ENCODE assay signal across 10 cellular contexts in the genomic region with DNA sequence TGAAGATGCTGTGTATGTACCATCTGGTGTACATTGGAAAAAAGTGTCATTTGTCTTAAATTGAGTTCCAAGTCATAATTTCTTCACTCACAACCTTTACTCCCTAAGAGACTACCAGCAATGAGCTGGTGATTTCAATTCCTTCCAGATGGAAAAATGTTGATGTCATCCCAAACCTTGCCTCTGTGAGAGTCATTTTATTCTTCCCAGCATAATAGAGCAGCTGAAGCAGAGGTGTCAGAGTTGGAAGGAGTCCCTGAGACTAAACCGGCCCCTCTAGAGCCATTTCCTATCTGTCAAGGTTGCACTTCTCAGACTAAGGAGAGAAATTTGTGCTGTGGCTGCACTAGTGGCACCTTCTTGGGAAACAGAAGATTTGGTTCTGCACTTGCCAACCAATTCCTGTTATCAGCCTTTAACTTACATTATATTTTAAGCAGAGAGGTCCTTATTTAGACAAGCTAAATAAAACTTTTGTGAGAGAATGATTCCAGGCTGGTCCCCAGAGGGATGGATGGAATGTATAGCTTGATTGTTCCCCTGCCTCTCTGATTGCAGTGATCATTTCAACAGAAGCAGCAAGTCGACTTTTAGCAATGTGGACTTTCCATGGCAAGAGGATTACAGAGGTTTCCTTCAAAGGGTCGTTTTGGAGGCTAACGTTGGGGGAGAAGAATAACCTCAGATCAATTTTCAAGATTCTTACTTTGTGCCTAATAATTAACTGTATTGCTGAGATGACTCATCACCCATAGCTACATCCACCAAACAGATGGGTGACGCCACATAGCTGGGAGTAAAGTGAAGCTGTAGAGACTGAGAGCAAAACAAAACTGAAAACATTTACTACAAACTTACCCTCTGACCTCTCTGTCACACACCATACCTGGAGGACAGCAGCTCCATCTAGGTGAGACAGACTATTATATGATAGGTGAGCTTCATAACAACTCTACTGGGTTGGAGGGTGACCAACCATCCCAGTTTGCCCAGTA.
DNase-seq lines count a peak whose midpoint lies in the region; ATAC-seq and TF ChIP-seq lines count a peak whose summit lies in the region.
"Had no signal": no experiment of that assay in that cellular context is flagged by ENCODE, and none has a peak within 500 bp of the region (broad histone marks: within the 10 kb centered on the region; RNA-seq: fewer than 3 reads in every experiment).

No MANE protein-coding gene starts in this region.

- peaks cover 21% of the 10 kb centered on the region for H3K4me1 Mint-ChIP-seq in nephron progenitor cell

- H2AFZ ChIP-seq in OCI-LY3 (ENCODE audit: low read depth, low read length) = peak overlapping the region; percentile 52

- H3K36me3 ChIP-seq in OCI-LY3 (replicated peaks; ENCODE audit: low read depth, low read length) = no peaks in the 10 kb centered on the region
- H3K36me3 ChIP-seq: breast epithelium, SJSA1 had no signal

- peak overlapping the region; percentile 24; the same call in 1 of the 2 replicates for H3K4me3 ChIP-seq in OCI-LY3 (ENCODE audit: low read length)
- H3K4me3 ChIP-seq: breast epithelium, SJSA1 had no signal

- no peak for DNase-seq in nephron progenitor cell
- no peak for DNase-seq in retina
- DNase-seq in stimulated activated CD4-positive, alpha-beta T cell treated with anti-CD3 and anti-CD28 coated beads, Interleukin-2, amount 100 ng/mL, for 24 hours = no peak
- DNase-seq in activated gamma-delta T cell treated with Interleukin-2 at 50 U/mL for 16 hours = no peak

- H3K4me3 Mint-ChIP-seq in nephron progenitor cell = no peak overlapping the region

- no peaks in the 10 kb centered on the region for H3K9me3 ChIP-seq in OCI-LY3 (ENCODE audit: insufficient read depth, low read length)
- H3K9me3 ChIP-seq: SJSA1 had no signal

- H3K9ac ChIP-seq in OCI-LY3 (ENCODE audit: low read length) = no peak overlapping the region

- H3K27ac ChIP-seq in OCI-LY3 (ENCODE audit: low read length) = 0 out of 2 replicates have a peak overlapping the region, but pooled peaks have one; percentile 4
- H3K27ac ChIP-seq: breast epithelium, SJSA1 had no signal

- ATAC-seq in GM18867 (IDR thresholded peaks at IDR 0.05; ENCODE audit: unreplicated experiment) = peak; percentile 99
- peak; percentile 98 for ATAC-seq in HG02642 (IDR thresholded peaks at IDR 0.05; ENCODE audit: poor library complexity, unreplicated experiment)
- no peak for ATAC-seq in GM18519 (IDR thresholded peaks at IDR 0.05; ENCODE audit: low FRiP score, unreplicated experiment)

- no peaks in the 10 kb centered on the region for H3K27me3 ChIP-seq in OCI-LY3 (ENCODE audit: low read depth, low read length)
- H3K27me3 ChIP-seq: breast epithelium, SJSA1 had no signal

- TF ChIP-seq CTCF in OCI-LY3 (IDR thresholded peaks at IDR 0.05; ENCODE audit: low read depth, low read length) (peak; percentile 12; the same call in 1 of the 2 replicates), nephron progenitor cell (IDR thresholded peaks at IDR 0.05) (no peak)

- H3K9me3 Mint-ChIP-seq in nephron progenitor cell = peaks cover 38% of the 10 kb centered on the region

- no peaks in the 10 kb centered on the region for H3K79me2 ChIP-seq in OCI-LY3 (ENCODE audit: low read length)

- peaks cover 43% of the 10 kb centered on the region for H3K36me3 Mint-ChIP-seq in nephron progenitor cell (ENCODE audit: low read depth)

- H4K20me1 ChIP-seq in OCI-LY3 (ENCODE audit: insufficient read depth, low read length) = no peaks in the 10 kb centered on the region

- no peaks in the 10 kb centered on the region for H3K27me3 Mint-ChIP-seq in nephron progenitor cell (ENCODE audit: low read depth, poor library complexity)

- peak overlapping the region; percentile 65 for H3K4me2 ChIP-seq in OCI-LY3 (ENCODE audit: low read length)

- H3K27ac Mint-ChIP-seq in nephron progenitor cell = peak overlapping the region; percentile 8

- peaks cover 15% of the 10 kb centered on the region for H3K4me1 ChIP-seq in OCI-LY3 (ENCODE audit: low read length)
- H3K4me1 ChIP-seq: breast epithelium, SJSA1 had no signal
